In genomic region chr7:133186060-133186459, GRCh38 we compare ENCODE assay signal across 21 cellular contexts.
"Had no signal": no experiment of that assay in that cellular context is flagged by ENCODE, and none has a peak within 500 bp of the region (broad histone marks: within the 10 kb centered on the region; RNA-seq: fewer than 3 reads in every experiment).

No MANE protein-coding gene starts in this region.

- DNase-seq: activated CD4-positive, alpha-beta T cell treated with anti-CD3 and anti-CD28 coated beads, Interleukin-2, amount 10 ng/mL, durations not matched to agents 24 days and 14 days; activated CD8-positive, alpha-beta T cell treated with anti-CD3 and anti-CD28 coated beads, Interleukin-2, amount 10 ng/mL, durations not matched to agents 7 days and 5 days; activated naive CD4-positive, alpha-beta T cell treated with Interleukin-2 at 50 U/mL for 16 hours; activated naive CD8-positive, alpha-beta T cell treated with anti-CD3 and anti-CD28 coated beads, Interleukin-2, amount 10 ng/mL, durations not matched to agents 7 days and 5 days; activated T-cell treated with anti-CD3 and anti-CD28 coated beads, Interleukin-2, amount 50 U/mL, for 24 hours; amygdala; effector CD8-positive, alpha-beta T cell; heart right ventricle; immature natural killer cell; naive thymus-derived CD8-positive, alpha-beta T cell; stimulated activated CD4-positive, alpha-beta T cell treated with anti-CD3 and anti-CD28 coated beads, Interleukin-4, amount 100 ng/mL, for 1 hour; upper lobe of right lung had no signal

- H3K4me2 ChIP-seq: smooth muscle cell had no signal

- H3K36me3 Mint-ChIP-seq: activated naive CD8-positive, alpha-beta T cell treated with anti-CD3 and anti-CD28 coated beads, Interleukin-2, amount 10 ng/mL, durations not matched to agents 7 days and 5 days; immature natural killer cell; memory B cell; naive thymus-derived CD8-positive, alpha-beta T cell; stimulated activated effector memory CD8-positive, alpha-beta T cell treated with anti-CD3 and anti-CD28 coated beads, Interleukin-12 subunit alpha, Interleukin-12 subunit beta, amount 100 ng/mL, for 72 hours had no signal

- H3K9me3 Mint-ChIP-seq: activated CD4-positive, alpha-beta T cell treated with anti-CD3 and anti-CD28 coated beads, Interleukin-2, amount 10 ng/mL, durations not matched to agents 24 days and 14 days; activated T-cell treated with anti-CD3 and anti-CD28 coated beads, Interleukin-2, amount 50 U/mL, for 24 hours; activated T-helper 2 cell treated with anti-CD3 and anti-CD28 coated beads, Interferon-gamma antibody, Interleukin-2, Interleukin-4, amounts not matched to agents 10 μg/mL and 5 μg/mL and 100 μg/mL, durations not matched to agents 14 hours and 24 hours and 36 hours; dendritic cell treated with granulocyte-macrophage colony-stimulating factor and Interleukin-4, amounts not matched to agents 40 ng/mL and 50 ng/mL, for 4 days; stimulated activated effector memory CD8-positive, alpha-beta T cell treated with anti-CD3 and anti-CD28 coated beads, Interleukin-12 subunit alpha, Interleukin-12 subunit beta, amount 100 ng/mL, for 72 hours had no signal

- H3K4me1 Mint-ChIP-seq: activated CD4-positive, alpha-beta T cell treated with anti-CD3 and anti-CD28 coated beads, Interleukin-2, amount 10 ng/mL, durations not matched to agents 24 days and 14 days; activated naive CD8-positive, alpha-beta T cell treated with anti-CD3 and anti-CD28 coated beads, Interleukin-2, amount 10 ng/mL, durations not matched to agents 7 days and 5 days; immature natural killer cell; memory B cell; stimulated activated effector memory CD8-positive, alpha-beta T cell treated with anti-CD3 and anti-CD28 coated beads, Interleukin-12 subunit alpha, Interleukin-12 subunit beta, amount 100 ng/mL, for 72 hours had no signal

- H3K27ac Mint-ChIP-seq: activated CD4-positive, alpha-beta T cell treated with anti-CD3 and anti-CD28 coated beads, Interleukin-2, amount 10 ng/mL, durations not matched to agents 24 days and 14 days; activated CD8-positive, alpha-beta T cell treated with anti-CD3 and anti-CD28 coated beads, Interleukin-2, amount 10 ng/mL, durations not matched to agents 7 days and 5 days; activated naive CD8-positive, alpha-beta T cell treated with anti-CD3 and anti-CD28 coated beads, Interleukin-2, amount 10 ng/mL, durations not matched to agents 7 days and 5 days; activated T-cell treated with anti-CD3 and anti-CD28 coated beads, Interleukin-2, amount 50 U/mL, for 24 hours; activated T-helper 2 cell treated with anti-CD3 and anti-CD28 coated beads, Interferon-gamma antibody, Interleukin-2, Interleukin-4, amounts not matched to agents 10 μg/mL and 5 μg/mL and 100 μg/mL, durations not matched to agents 14 hours and 24 hours and 36 hours; dendritic cell treated with granulocyte-macrophage colony-stimulating factor and Interleukin-4, amounts not matched to agents 40 ng/mL and 50 ng/mL, for 4 days; immature natural killer cell; memory B cell; naive thymus-derived CD8-positive, alpha-beta T cell; stimulated activated effector memory CD8-positive, alpha-beta T cell treated with anti-CD3 and anti-CD28 coated beads, Interleukin-12 subunit alpha, Interleukin-12 subunit beta, amount 100 ng/mL, for 72 hours had no signal

- H3K9me3 ChIP-seq: esophagus muscularis mucosa, heart right ventricle, thoracic aorta, upper lobe of right lung had no signal

- H3K27ac ChIP-seq: cardiac muscle cell, esophagus muscularis mucosa, heart right ventricle, thoracic aorta, upper lobe of right lung had no signal

- H3K4me3 ChIP-seq: cardiac muscle cell, esophagus muscularis mucosa, heart right ventricle, smooth muscle cell, thoracic aorta, upper lobe of right lung had no signal

- ATAC-seq: activated CD8-positive, alpha-beta T cell treated with anti-CD3 and anti-CD28 coated beads, Interleukin-2, amount 10 ng/mL, durations not matched to agents 7 days and 5 days; heart right ventricle; naive thymus-derived CD8-positive, alpha-beta T cell; sciatic nerve; stimulated activated effector memory CD8-positive, alpha-beta T cell treated with anti-CD3 and anti-CD28 coated beads, Interleukin-12 subunit alpha, Interleukin-12 subunit beta, amount 100 ng/mL, for 72 hours; upper lobe of right lung had no signal

- H3K27me3 ChIP-seq: cardiac muscle cell, esophagus muscularis mucosa, upper lobe of right lung had no signal

- H3K4me1 ChIP-seq: esophagus muscularis mucosa, heart right ventricle, upper lobe of right lung had no signal

- H3K36me3 ChIP-seq: cardiac muscle cell, esophagus muscularis mucosa, heart right ventricle, thoracic aorta, upper lobe of right lung had no signal

- H3K4me3 Mint-ChIP-seq: activated CD4-positive, alpha-beta T cell treated with anti-CD3 and anti-CD28 coated beads, Interleukin-2, amount 10 ng/mL, durations not matched to agents 24 days and 14 days; activated CD8-positive, alpha-beta T cell treated with anti-CD3 and anti-CD28 coated beads, Interleukin-2, amount 10 ng/mL, durations not matched to agents 7 days and 5 days; activated naive CD8-positive, alpha-beta T cell treated with anti-CD3 and anti-CD28 coated beads, Interleukin-2, amount 10 ng/mL, durations not matched to agents 7 days and 5 days; activated T-cell treated with anti-CD3 and anti-CD28 coated beads, Interleukin-2, amount 50 U/mL, for 24 hours; dendritic cell treated with granulocyte-macrophage colony-stimulating factor and Interleukin-4, amounts not matched to agents 40 ng/mL and 50 ng/mL, for 4 days; immature natural killer cell; memory B cell; naive thymus-derived CD8-positive, alpha-beta T cell; stimulated activated effector memory CD8-positive, alpha-beta T cell treated with anti-CD3 and anti-CD28 coated beads, Interleukin-12 subunit alpha, Interleukin-12 subunit beta, amount 100 ng/mL, for 72 hours had no signal
